Comparison of ENCODE assay signal across 1 cellular context in genomic region chr1:213568929-213569815, GRCh38.
A peak's percentile ranks its signal among the peaks of the same experiment; 100 is the strongest.
TF ChIP-seq lines count a peak whose summit lies in the region.

No MANE protein-coding gene starts in this region.

TF ChIP-seq in HepG2, 621 proteins besides CTCF, POLR2A, EP300 and RAD21 (continued from another document and continues in another):
- TF ChIP-seq ZBTB4 (CRISPR knock-in tag; IDR thresholded peaks at IDR 0.05; ENCODE audit: borderline replicate concordance), result peak; percentile 95; the same call in 1 of the 2 replicates
- TF ChIP-seq TRIM24 (CRISPR knock-in tag; IDR thresholded peaks at IDR 0.05), result no peak
- no peak for TF ChIP-seq DZIP1 (CRISPR knock-in tag; IDR thresholded peaks at IDR 0.05)
- no peak for TF ChIP-seq U2AF1 (optimal IDR thresholded peaks at IDR 0.05; ENCODE audit: low read depth, low read length)
- TF ChIP-seq TBX2 (CRISPR knock-in tag; IDR thresholded peaks at IDR 0.05; ENCODE audit: borderline replicate concordance), result peak; percentile 57; the same call in 1 of the 2 replicates
- TF ChIP-seq ZBTB3 (CRISPR knock-in tag; IDR thresholded peaks at IDR 0.05; ENCODE audit: borderline replicate concordance, low read depth), result no peak
- no peak for TF ChIP-seq KLF13 (CRISPR knock-in tag; IDR thresholded peaks at IDR 0.05)
- 0 out of 2 replicates have a peak, but pooled peaks have one; percentile 63 for TF ChIP-seq GTF3A (CRISPR knock-in tag; conservative IDR thresholded peaks at IDR 0.05)
- TF ChIP-seq NONO (IDR thresholded peaks at IDR 0.05), result no peak
- TF ChIP-seq NONO (CRISPR knock-in tag; conservative IDR thresholded peaks at IDR 0.05), result 0 out of 2 replicates have a peak, but pooled peaks have one; percentile 33
- TF ChIP-seq JDP2 (CRISPR knock-in tag; IDR thresholded peaks at IDR 0.05; ENCODE audit: borderline replicate concordance), result no peak
- no peak for TF ChIP-seq REPIN1 (CRISPR knock-in tag; IDR thresholded peaks at IDR 0.05; ENCODE audit: borderline replicate concordance, low read depth)
- TF ChIP-seq SP5 (CRISPR knock-in tag; IDR thresholded peaks at IDR 0.05; ENCODE audit: borderline replicate concordance, low read depth), result no peak
- TF ChIP-seq CAMTA2 (CRISPR knock-in tag; IDR thresholded peaks at IDR 0.05; ENCODE audit: borderline replicate concordance), result no peak
- peak; percentile 74 for TF ChIP-seq TCF7 (IDR thresholded peaks at IDR 0.05; ENCODE audit: low read depth)
- no peak; the same call in 1 of the 2 replicates for TF ChIP-seq ZMAT3 (CRISPR knock-in tag; conservative IDR thresholded peaks at IDR 0.05)
- TF ChIP-seq KLF9 (CRISPR knock-in tag; IDR thresholded peaks at IDR 0.05; ENCODE audit: low read depth), result no peak
- TF ChIP-seq ATF6 (CRISPR knock-in tag; conservative IDR thresholded peaks at IDR 0.05), result no peak
- TF ChIP-seq ZNF382 (CRISPR knock-in tag; IDR thresholded peaks at IDR 0.05; ENCODE audit: borderline replicate concordance), result no peak
- no peak for TF ChIP-seq MAFG (CRISPR knock-in tag; IDR thresholded peaks at IDR 0.05)
- no peak for TF ChIP-seq ZNF44 (CRISPR knock-in tag; IDR thresholded peaks at IDR 0.05)
- no peak for TF ChIP-seq ZSCAN20 (CRISPR knock-in tag; IDR thresholded peaks at IDR 0.05; ENCODE audit: borderline replicate concordance)
- TF ChIP-seq ZNF691 (CRISPR knock-in tag; IDR thresholded peaks at IDR 0.05; ENCODE audit: borderline replicate concordance, low read depth), result no peak
- TF ChIP-seq ZNF235 (CRISPR knock-in tag; IDR thresholded peaks at IDR 0.05; ENCODE audit: borderline replicate concordance), result no peak
- no peak; the same call in 1 of the 2 replicates for TF ChIP-seq MIER3 (CRISPR knock-in tag; IDR thresholded peaks at IDR 0.05; ENCODE audit: borderline replicate concordance)
- no peak for TF ChIP-seq ZSCAN12 (CRISPR knock-in tag; IDR thresholded peaks at IDR 0.05)
- no peak for TF ChIP-seq ATM (IDR thresholded peaks at IDR 0.05; ENCODE audit: borderline replicate concordance)
- TF ChIP-seq SRF (IDR thresholded peaks at IDR 0.05; ENCODE audit: low read depth, low read length), result no peak
- no peak for TF ChIP-seq AGO2 (optimal IDR thresholded peaks at IDR 0.05; ENCODE audit: low read depth, low read length)
- TF ChIP-seq ZNF737 (CRISPR knock-in tag; IDR thresholded peaks at IDR 0.05; ENCODE audit: borderline replicate concordance), result no peak
- no peak for TF ChIP-seq ZNF512B (CRISPR knock-in tag; IDR thresholded peaks at IDR 0.05; ENCODE audit: borderline replicate concordance)
- no peak for TF ChIP-seq CENPBD1 (CRISPR knock-in tag; IDR thresholded peaks at IDR 0.05; ENCODE audit: borderline replicate concordance, low read depth)
- no peak for TF ChIP-seq UBTF (CRISPR knock-in tag; IDR thresholded peaks at IDR 0.05)
- TF ChIP-seq ZNF710 (CRISPR knock-in tag; IDR thresholded peaks at IDR 0.05; ENCODE audit: borderline replicate concordance), result 0 out of 2 replicates have a peak, but pooled peaks have one; percentile 72
- TF ChIP-seq ZNF660 (CRISPR knock-in tag; IDR thresholded peaks at IDR 0.05; ENCODE audit: borderline replicate concordance, low read depth), result no peak
- TF ChIP-seq ZNF781 (CRISPR knock-in tag; IDR thresholded peaks at IDR 0.05; ENCODE audit: borderline replicate concordance, not compliant biosample characterization), result no peak
- TF ChIP-seq MED1 (CRISPR knock-in tag; IDR thresholded peaks at IDR 0.05), result peak; percentile 82; the same call in 1 of the 2 replicates
- no peak for TF ChIP-seq ZNF24 (IDR thresholded peaks at IDR 0.05)
- no peak for TF ChIP-seq SRY (CRISPR knock-in tag; IDR thresholded peaks at IDR 0.05)
- no peak for TF ChIP-seq RFX1 (IDR thresholded peaks at IDR 0.05)
- TF ChIP-seq ZC3H4 (CRISPR knock-in tag; IDR thresholded peaks at IDR 0.05; ENCODE audit: borderline replicate concordance), result peak; percentile 80; the same call in 1 of the 2 replicates
- TF ChIP-seq NFYC (CRISPR knock-in tag; IDR thresholded peaks at IDR 0.05), result no peak
- TF ChIP-seq CSRNP2 (CRISPR knock-in tag; conservative IDR thresholded peaks at IDR 0.05; ENCODE audit: low read depth), result no peak
- peak; percentile 59; the same call in 1 of the 2 replicates for TF ChIP-seq FOXO1 (CRISPR knock-in tag; IDR thresholded peaks at IDR 0.05)
- TF ChIP-seq KLF12 (CRISPR knock-in tag; IDR thresholded peaks at IDR 0.05; ENCODE audit: borderline replicate concordance), result no peak
